Comparison of ENCODE assay signal across 2 cellular contexts in genomic region chr21:34635307-34635706, GRCh38.
TF ChIP-seq lines count a peak whose summit lies in the region.

No MANE protein-coding gene starts in this region.

TF ChIP-seq in GM23338, 12 proteins besides CTCF, POLR2A, EP300 and RAD21:
- TF ChIP-seq ZNF114 (CRISPR knock-in tag; IDR thresholded peaks at IDR 0.05), result no peak
- TF ChIP-seq JUNB (IDR thresholded peaks at IDR 0.05; ENCODE audit: unreplicated experiment), result no peak
- TF ChIP-seq STAT1 (IDR thresholded peaks at IDR 0.05; ENCODE audit: unreplicated experiment), result no peak
- no peak for TF ChIP-seq ZNF331 (CRISPR knock-in tag; IDR thresholded peaks at IDR 0.05; ENCODE audit: low read depth)
- no peak for TF ChIP-seq POLR2AphosphoS5 (IDR thresholded peaks at IDR 0.05; ENCODE audit: low read depth)
- TF ChIP-seq, protein P1, sequence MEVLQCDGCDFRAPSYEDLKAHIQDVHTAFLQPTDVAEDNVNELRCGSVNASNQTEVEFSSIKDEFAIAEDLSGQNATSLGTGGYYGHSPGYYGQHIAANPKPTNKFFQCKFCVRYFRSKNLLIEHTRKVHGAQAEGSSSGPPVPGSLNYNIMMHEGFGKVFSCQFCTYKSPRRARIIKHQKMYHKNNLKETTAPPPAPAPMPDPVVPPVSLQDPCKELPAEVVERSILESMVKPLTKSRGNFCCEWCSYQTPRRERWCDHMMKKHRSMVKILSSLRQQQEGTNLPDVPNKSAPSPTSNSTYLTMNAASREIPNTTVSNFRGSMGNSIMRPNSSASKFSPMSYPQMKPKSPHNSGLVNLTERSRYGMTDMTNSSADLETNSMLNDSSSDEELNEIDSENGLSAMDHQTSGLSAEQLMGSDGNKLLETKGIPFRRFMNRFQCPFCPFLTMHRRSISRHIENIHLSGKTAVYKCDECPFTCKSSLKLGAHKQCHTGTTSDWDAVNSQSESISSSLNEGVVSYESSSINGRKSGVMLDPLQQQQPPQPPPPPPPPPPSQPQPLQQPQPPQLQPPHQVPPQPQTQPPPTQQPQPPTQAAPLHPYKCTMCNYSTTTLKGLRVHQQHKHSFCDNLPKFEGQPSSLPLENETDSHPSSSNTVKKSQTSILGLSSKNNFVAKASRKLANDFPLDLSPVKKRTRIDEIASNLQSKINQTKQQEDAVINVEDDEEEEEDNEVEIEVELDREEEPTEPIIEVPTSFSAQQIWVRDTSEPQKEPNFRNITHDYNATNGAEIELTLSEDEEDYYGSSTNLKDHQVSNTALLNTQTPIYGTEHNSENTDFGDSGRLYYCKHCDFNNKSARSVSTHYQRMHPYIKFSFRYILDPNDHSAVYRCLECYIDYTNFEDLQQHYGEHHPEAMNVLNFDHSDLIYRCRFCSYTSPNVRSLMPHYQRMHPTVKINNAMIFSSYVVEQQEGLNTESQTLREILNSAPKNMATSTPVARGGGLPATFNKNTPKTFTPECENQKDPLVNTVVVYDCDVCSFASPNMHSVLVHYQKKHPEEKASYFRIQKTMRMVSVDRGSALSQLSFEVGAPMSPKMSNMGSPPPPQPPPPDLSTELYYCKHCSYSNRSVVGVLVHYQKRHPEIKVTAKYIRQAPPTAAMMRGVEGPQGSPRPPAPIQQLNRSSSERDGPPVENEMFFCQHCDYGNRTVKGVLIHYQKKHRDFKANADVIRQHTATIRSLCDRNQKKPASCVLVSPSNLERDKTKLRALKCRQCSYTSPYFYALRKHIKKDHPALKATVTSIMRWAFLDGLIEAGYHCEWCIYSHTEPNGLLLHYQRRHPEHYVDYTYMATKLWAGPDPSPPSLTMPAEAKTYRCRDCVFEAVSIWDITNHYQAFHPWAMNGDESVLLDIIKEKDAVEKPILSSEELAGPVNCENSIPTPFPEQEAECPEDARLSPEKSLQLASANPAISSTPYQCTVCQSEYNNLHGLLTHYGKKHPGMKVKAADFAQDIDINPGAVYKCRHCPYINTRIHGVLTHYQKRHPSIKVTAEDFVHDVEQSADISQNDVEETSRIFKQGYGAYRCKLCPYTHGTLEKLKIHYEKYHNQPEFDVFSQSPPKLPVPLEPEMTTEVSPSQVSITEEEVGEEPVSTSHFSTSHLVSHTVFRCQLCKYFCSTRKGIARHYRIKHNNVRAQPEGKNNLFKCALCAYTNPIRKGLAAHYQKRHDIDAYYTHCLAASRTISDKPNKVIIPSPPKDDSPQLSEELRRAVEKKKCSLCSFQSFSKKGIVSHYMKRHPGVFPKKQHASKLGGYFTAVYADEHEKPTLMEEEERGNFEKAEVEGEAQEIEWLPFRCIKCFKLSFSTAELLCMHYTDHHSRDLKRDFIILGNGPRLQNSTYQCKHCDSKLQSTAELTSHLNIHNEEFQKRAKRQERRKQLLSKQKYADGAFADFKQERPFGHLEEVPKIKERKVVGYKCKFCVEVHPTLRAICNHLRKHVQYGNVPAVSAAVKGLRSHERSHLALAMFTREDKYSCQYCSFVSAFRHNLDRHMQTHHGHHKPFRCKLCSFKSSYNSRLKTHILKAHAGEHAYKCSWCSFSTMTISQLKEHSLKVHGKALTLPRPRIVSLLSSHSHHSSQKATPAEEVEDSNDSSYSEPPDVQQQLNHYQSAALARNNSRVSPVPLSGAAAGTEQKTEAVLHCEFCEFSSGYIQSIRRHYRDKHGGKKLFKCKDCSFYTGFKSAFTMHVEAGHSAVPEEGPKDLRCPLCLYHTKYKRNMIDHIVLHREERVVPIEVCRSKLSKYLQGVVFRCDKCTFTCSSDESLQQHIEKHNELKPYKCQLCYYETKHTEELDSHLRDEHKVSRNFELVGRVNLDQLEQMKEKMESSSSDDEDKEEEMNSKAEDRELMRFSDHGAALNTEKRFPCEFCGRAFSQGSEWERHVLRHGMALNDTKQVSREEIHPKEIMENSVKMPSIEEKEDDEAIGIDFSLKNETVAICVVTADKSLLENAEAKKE (CRISPR knock-in tag; IDR thresholded peaks at IDR 0.05), result no peak
- no peak for TF ChIP-seq NANOG (IDR thresholded peaks at IDR 0.05; ENCODE audit: borderline replicate concordance)
- no peak for TF ChIP-seq REST (IDR thresholded peaks at IDR 0.05; ENCODE audit: unreplicated experiment)

TF ChIP-seq in GM12878, 131 proteins besides CTCF, POLR2A, EP300 and RAD21:
- TF ChIP-seq YY1 (IDR thresholded peaks at IDR 0.05; ENCODE audit: low read depth, low read length) (peak; percentile 77), JUND (IDR thresholded peaks at IDR 0.05; ENCODE audit: low read depth, low read length) (no peak)
